22 cellular contexts compared by ENCODE assay signal in genomic region chr7:79548616-79549206, GRCh38.
A peak's percentile ranks its signal among the peaks of the same experiment; 100 is the strongest.
DNase-seq lines count a peak whose midpoint lies in the region; ATAC-seq and TF ChIP-seq lines count a peak whose summit lies in the region.
"Had no signal": no experiment of that assay in that cellular context is flagged by ENCODE, and none has a peak within 500 bp of the region (broad histone marks: within the 10 kb centered on the region; RNA-seq: fewer than 3 reads in every experiment).

No MANE protein-coding gene starts in this region.

- WGBS in smooth muscle cell (ENCODE audit: low lambda C conversion rate): 37% methylated on average over 3 of the region's 3 CpGs

- H3K36me3 ChIP-seq in Panc1 (ENCODE audit: control insufficient read depth, insufficient read depth, low read length) (no peaks in the 10 kb centered on the region), smooth muscle cell (ENCODE audit: low read depth) (no peaks in the 10 kb centered on the region)
- H3K36me3 ChIP-seq: BLaER1, neutrophil, tibial nerve had no signal

- H2AFZ ChIP-seq in smooth muscle cell (ENCODE audit: low read depth): peak overlapping the region; percentile 45

- no peak for ATAC-seq in Panc1
- ATAC-seq: activated CD8-positive, alpha-beta memory T cell treated with anti-CD3 and anti-CD28 coated beads, Interleukin-2, amount 10 ng/mL, durations not matched to agents 7 days and 5 days; effector memory CD8-positive, alpha-beta T cell had no signal

- H3K79me2 ChIP-seq in smooth muscle cell (ENCODE audit: low read depth): no peaks in the 10 kb centered on the region

- H3K27ac ChIP-seq in Panc1 (ENCODE audit: low read length) (no peak overlapping the region), smooth muscle cell (ENCODE audit: low read depth) (no peak overlapping the region)
- H3K27ac ChIP-seq: BLaER1, HL-60, neutrophil, tibial nerve had no signal

- H3K4me3 ChIP-seq in Panc1 (ENCODE audit: low read depth in 2 of 2, low read length in 2 of 2) (no peak overlapping the region), smooth muscle cell (no peak overlapping the region)
- H3K4me3 ChIP-seq: BLaER1, lung, tibial nerve had no signal

- no peak overlapping the region for H3K4me2 ChIP-seq in smooth muscle cell
- H3K4me2 ChIP-seq: BLaER1 had no signal

- intact Hi-C loops in Panc1 (cut with micrococcal nuclease; ENCODE audit: unreplicated experiment): no loop called here

- TF ChIP-seq CTCF in Panc1 (IDR thresholded peaks at IDR 0.05) (peak; percentile 18; the same call in 1 of the 2 replicates), smooth muscle cell (IDR thresholded peaks at IDR 0.05; ENCODE audit: borderline replicate concordance, insufficient read depth, poor library complexity, severe bottlenecking) (no peak)

- no peaks in the 10 kb centered on the region for H3F3A ChIP-seq in smooth muscle cell (ENCODE audit: low read depth)

- DNase-seq in DMS53 (lab: John Stamatoyannopoulos, UW) (peak; percentile 12), DMS53 treated with DMSO at 0.1 percent for 48 hours (lab: John Stamatoyannopoulos, UW; ENCODE audit: unreplicated experiment) (no peak), Panc1 (ENCODE audit: low read depth, low spot score) (no peak), fibroblast of gingiva (ENCODE audit: low read depth) (peak; percentile 9), smooth muscle cell (lab: John Stamatoyannopoulos, UW; ENCODE audit: unreplicated experiment) (no peak), NOMO-1 treated with dmso at 0.1 percent for 144 hours (lab: John Stamatoyannopoulos, UW; ENCODE audit: unreplicated experiment) (no peak), islet precursor cell (no peak)
- no peak for DNase-seq in activated CD4-positive, CD25-positive, alpha-beta regulatory T cell treated with anti-CD3 and anti-CD28 coated beads, Interleukin-2, amount 50 U/mL, for 72 hours
- DNase-seq: 8988T; activated CD4-positive, alpha-beta T cell treated with anti-CD3 and anti-CD28 coated beads for 48 hours; activated CD8-positive, alpha-beta memory T cell treated with anti-CD3 and anti-CD28 coated beads, Interleukin-2, amount 10 ng/mL, durations not matched to agents 7 days and 5 days; effector memory CD8-positive, alpha-beta T cell; MV-4-11; NCI-H2029; NCI-H446 treated with DMSO at 0.1 percent for 48 hours; stimulated activated CD4-positive, alpha-beta T cell treated with anti-CD3 and anti-CD28 coated beads, Interleukin-4, amount 100 ng/mL, for 1 hour; SW 1271 had no signal

- H3K9me3 ChIP-seq in Panc1 (ENCODE audit: control insufficient read depth, insufficient read depth, low read depth, low read length) (no peaks in the 10 kb centered on the region), smooth muscle cell (replicated peaks; ENCODE audit: low read depth) (no peaks in the 10 kb centered on the region)
- H3K9me3 ChIP-seq: BLaER1, neutrophil, tibial nerve had no signal

- H3K9ac ChIP-seq in smooth muscle cell (ENCODE audit: low read depth): no peak overlapping the region
- H3K9ac ChIP-seq: BLaER1 had no signal

- CTCF ChIA-PET in Panc1 (lab: Charles Lee): no interaction called here

- in situ Hi-C loops in Panc1 (cut with HindIII; ENCODE audit: low pct_unique_long_range_greater_than_20kb, low sequenced_read_pairs): no loop called here

- no TSS peak for BruUV-seq in Panc1 (replicated peaks; lab: Mats Ljungman, UMichigan)

- POLR2A ChIA-PET in Panc1 (lab: Charles Lee): no interaction called here

- no peaks in the 10 kb centered on the region for H4K20me1 ChIP-seq in smooth muscle cell (ENCODE audit: low read depth)
- H4K20me1 ChIP-seq: BLaER1 had no signal

- H3K4me1 ChIP-seq in Panc1 (ENCODE audit: control insufficient read depth, insufficient read depth, low read length) (no peaks in the 10 kb centered on the region), smooth muscle cell (ENCODE audit: low read depth) (no peaks in the 10 kb centered on the region)
- H3K4me1 ChIP-seq: BLaER1, tibial nerve had no signal

- H3K27me3 ChIP-seq in Panc1 (ENCODE audit: control insufficient read depth, insufficient read depth, low read length) (no peaks in the 10 kb centered on the region), smooth muscle cell (ENCODE audit: low read depth) (no peaks in the 10 kb centered on the region)
- H3K27me3 ChIP-seq: BLaER1, neutrophil, tibial nerve had no signal

Comparison
In these comparisons a context has a peak if more than half of its experiments do, and no peak if none do; other contexts are left out.
1. DNase-seq: peak in DMS53 (single experiment) and fibroblast of gingiva (single experiment); none in DMS53 treated with DMSO at 0.1 percent for 48 hours (single experiment), Panc1 (single experiment), smooth muscle cell (single experiment), activated CD4-positive, CD25-positive, alpha-beta regulatory T cell treated with anti-CD3 and anti-CD28 coated beads, Interleukin-2, amount 50 U/mL, for 72 hours (single experiment), NOMO-1 treated with dmso at 0.1 percent for 144 hours (single experiment) and islet precursor cell (single experiment).